In genomic region chr19:7266832-7267231, GRCh38 we compare ENCODE assay signal across 1 cellular context.
A peak's percentile ranks its signal among the peaks of the same experiment; 100 is the strongest.
TF ChIP-seq lines count a peak whose summit lies in the region.

No MANE protein-coding gene starts in this region.

TF ChIP-seq in K562, 482 proteins besides CTCF, POLR2A, EP300 and RAD21:
- TF ChIP-seq, protein P1, sequence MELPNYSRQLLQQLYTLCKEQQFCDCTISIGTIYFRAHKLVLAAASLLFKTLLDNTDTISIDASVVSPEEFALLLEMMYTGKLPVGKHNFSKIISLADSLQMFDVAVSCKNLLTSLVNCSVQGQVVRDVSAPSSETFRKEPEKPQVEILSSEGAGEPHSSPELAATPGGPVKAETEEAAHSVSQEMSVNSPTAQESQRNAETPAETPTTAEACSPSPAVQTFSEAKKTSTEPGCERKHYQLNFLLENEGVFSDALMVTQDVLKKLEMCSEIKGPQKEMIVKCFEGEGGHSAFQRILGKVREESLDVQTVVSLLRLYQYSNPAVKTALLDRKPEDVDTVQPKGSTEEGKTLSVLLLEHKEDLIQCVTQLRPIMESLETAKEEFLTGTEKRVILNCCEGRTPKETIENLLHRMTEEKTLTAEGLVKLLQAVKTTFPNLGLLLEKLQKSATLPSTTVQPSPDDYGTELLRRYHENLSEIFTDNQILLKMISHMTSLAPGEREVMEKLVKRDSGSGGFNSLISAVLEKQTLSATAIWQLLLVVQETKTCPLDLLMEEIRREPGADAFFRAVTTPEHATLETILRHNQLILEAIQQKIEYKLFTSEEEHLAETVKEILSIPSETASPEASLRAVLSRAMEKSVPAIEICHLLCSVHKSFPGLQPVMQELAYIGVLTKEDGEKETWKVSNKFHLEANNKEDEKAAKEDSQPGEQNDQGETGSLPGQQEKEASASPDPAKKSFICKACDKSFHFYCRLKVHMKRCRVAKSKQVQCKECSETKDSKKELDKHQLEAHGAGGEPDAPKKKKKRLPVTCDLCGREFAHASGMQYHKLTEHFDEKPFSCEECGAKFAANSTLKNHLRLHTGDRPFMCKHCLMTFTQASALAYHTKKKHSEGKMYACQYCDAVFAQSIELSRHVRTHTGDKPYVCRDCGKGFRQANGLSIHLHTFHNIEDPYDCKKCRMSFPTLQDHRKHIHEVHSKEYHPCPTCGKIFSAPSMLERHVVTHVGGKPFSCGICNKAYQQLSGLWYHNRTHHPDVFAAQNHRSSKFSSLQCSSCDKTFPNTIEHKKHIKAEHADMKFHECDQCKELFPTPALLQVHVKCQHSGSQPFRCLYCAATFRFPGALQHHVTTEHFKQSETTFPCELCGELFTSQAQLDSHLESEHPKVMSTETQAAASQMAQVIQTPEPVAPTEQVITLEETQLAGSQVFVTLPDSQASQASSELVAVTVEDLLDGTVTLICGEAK (IDR thresholded peaks at IDR 0.05): peak; percentile 93
- TF ChIP-seq, protein P1 (CRISPR knock-in tag; IDR thresholded peaks at IDR 0.05): peak; percentile 92
- TF ChIP-seq GATAD2B (IDR thresholded peaks at IDR 0.05; ENCODE audit: borderline replicate concordance): no peak
